ENCODE assay signal across 13 cellular contexts in genomic region chr3:121962443-121962842, GRCh38. TPM values are rescaled to one million over a fixed set of nuclear protein-coding genes. Genes with fewer than 3 reads are reported as not detected.
"Had no signal": no experiment of that assay in that cellular context is flagged by ENCODE, and none has a peak within 500 bp of the region (broad histone marks: within the 10 kb centered on the region; RNA-seq: fewer than 3 reads in every experiment).

No MANE protein-coding gene starts in this region.

- H2AFZ ChIP-seq: GM23248 had no signal

- H3K27ac ChIP-seq: GM23248, HL-60, KMS-11 had no signal

- H3K9me3 Mint-ChIP-seq: HFFc6 had no signal

- H3K27me3 Mint-ChIP-seq: IgD-negative memory B cell had no signal

- DNase-seq: GM23248, H7, HFFc6, Karpas-422, KBM-7 had no signal

- ATAC-seq: HCT116 had no signal

- H3K4me1 ChIP-seq: HAP-1 had no signal

- H3K4me3 ChIP-seq: GM23248, HAP-1 had no signal

- H3K9me3 ChIP-seq: HAP-1 had no signal

- H3K4me3 Mint-ChIP-seq: HFFc6 had no signal

- H3K27ac Mint-ChIP-seq: HFFc6, IgD-negative memory B cell had no signal

- H3K4me2 ChIP-seq: KMS-11 had no signal

- H3K36me3 ChIP-seq: HAP-1 had no signal

- H3K9ac ChIP-seq: GM23248, KMS-11 had no signal

RNA-seq across cellular contexts. Expression of gene ILDR1, which starts 59.6 kb away (rescaled TPM):
- total RNA-seq: GM23248, H4, HFFc6, HT1080, LHCN-M2 had no signal
- polyA plus RNA-seq: GM23248 had no signal
